In genomic region chr1:238061967-238062613, GRCh38 we compare ENCODE assay signal across 12 cellular contexts.
DNase-seq lines count a peak whose midpoint lies in the region; ATAC-seq and TF ChIP-seq lines count a peak whose summit lies in the region.
"Had no signal": no experiment of that assay in that cellular context is flagged by ENCODE, and none has a peak within 500 bp of the region (broad histone marks: within the 10 kb centered on the region; RNA-seq: fewer than 3 reads in every experiment).

No MANE protein-coding gene starts in this region.

- H3K4me1 ChIP-seq in ACC112 (ENCODE audit: control insufficient read depth, insufficient read depth, low read length, unreplicated experiment): peaks cover 9% of the 10 kb centered on the region
- no peaks in the 10 kb centered on the region for H3K4me1 ChIP-seq in GM23248 (ENCODE audit: insufficient read depth)
- H3K4me1 ChIP-seq: A549 had no signal

- ATAC-seq in GM21390 (IDR thresholded peaks at IDR 0.05; ENCODE audit: unreplicated experiment): peak; percentile 66
- peak; percentile 61 for ATAC-seq in HG03571 (IDR thresholded peaks at IDR 0.05; ENCODE audit: unreplicated experiment)
- ATAC-seq in GM18873 (IDR thresholded peaks at IDR 0.05; ENCODE audit: low FRiP score, unreplicated experiment): no peak
- ATAC-seq: A549 had no signal

- no peak overlapping the region for H3K9ac ChIP-seq in GM23248

- H3K4me3 Mint-ChIP-seq in activated T-helper 1 cell treated with anti-CD3 and anti-CD28 coated beads, Interleukin-12 subunit alpha, Interleukin-12 subunit beta, Interleukin-2, Interleukin-4 antibody, amounts not matched to agents 30 ng/mL and 10 ng/mL and 1 ng/mL, durations not matched to agents 14 hours and 24 hours and 36 hours: no peak overlapping the region
- H3K4me3 Mint-ChIP-seq: T-helper 1 cell treated with Interleukin-12 subunit alpha and Interleukin-12 subunit beta and Interleukin-4 antibody, amounts not matched to agents 30 μg/mL and 1 μg/mL, for 36 hours had no signal

- WGBS in GM23248 (ENCODE audit: low coverage in 1 of 2, low lambda C conversion rate in 2 of 2, missing lambda C conversion rate in 2 of 2), 2 experiments: 26 to 29% methylated on average over 3 of the region's 3 CpGs

- H3K9me3 Mint-ChIP-seq in activated T-helper 1 cell treated with anti-CD3 and anti-CD28 coated beads, Interleukin-12 subunit alpha, Interleukin-12 subunit beta, Interleukin-2, Interleukin-4 antibody, amounts not matched to agents 30 ng/mL and 10 ng/mL and 1 ng/mL, durations not matched to agents 14 hours and 24 hours and 36 hours: peaks cover 5% of the 10 kb centered on the region

- H3K9me2 ChIP-seq in GM23248 (ENCODE audit: insufficient read depth): no peaks in the 10 kb centered on the region

- no peak for TF ChIP-seq CTCF in choroid plexus epithelial cell (conservative IDR thresholded peaks at IDR 0.05; ENCODE audit: low read depth, low read length)

- no peaks in the 10 kb centered on the region for H3K9me3 ChIP-seq in GM23248 (ENCODE audit: low read depth)
- H3K9me3 ChIP-seq: A549 had no signal

- H3K4me3 ChIP-seq in ACC112 (ENCODE audit: low read depth, low read length) (peak overlapping the region; percentile 30), choroid plexus epithelial cell (ENCODE audit: low read depth, low read length) (no peak overlapping the region), GM23248 (no peak overlapping the region)
- H3K4me3 ChIP-seq: A549 had no signal

- H4K20me1 ChIP-seq in GM23248 (ENCODE audit: insufficient read depth): no peaks in the 10 kb centered on the region

- H3K27me3 Mint-ChIP-seq in activated T-helper 1 cell treated with anti-CD3 and anti-CD28 coated beads, Interleukin-12 subunit alpha, Interleukin-12 subunit beta, Interleukin-2, Interleukin-4 antibody, amounts not matched to agents 30 ng/mL and 10 ng/mL and 1 ng/mL, durations not matched to agents 14 hours and 24 hours and 36 hours (ENCODE audit: insufficient read depth): no peaks in the 10 kb centered on the region

- H3K4me2 ChIP-seq in GM23248 (ENCODE audit: unreplicated experiment): no peak overlapping the region
- H3K4me2 ChIP-seq: A549 had no signal

- H2AFZ ChIP-seq in ACC112 (ENCODE audit: low read length, unreplicated experiment) (no peak overlapping the region), GM23248 (no peak overlapping the region)

- no peak overlapping the region for H3K27ac Mint-ChIP-seq in activated T-helper 1 cell treated with anti-CD3 and anti-CD28 coated beads, Interleukin-12 subunit alpha, Interleukin-12 subunit beta, Interleukin-2, Interleukin-4 antibody, amounts not matched to agents 30 ng/mL and 10 ng/mL and 1 ng/mL, durations not matched to agents 14 hours and 24 hours and 36 hours
- H3K27ac Mint-ChIP-seq: T-helper 1 cell treated with Interleukin-12 subunit alpha and Interleukin-12 subunit beta and Interleukin-4 antibody, amounts not matched to agents 30 μg/mL and 1 μg/mL, for 36 hours had no signal

- no peaks in the 10 kb centered on the region for H3F3A ChIP-seq in GM23248 (ENCODE audit: insufficient read depth)

- no peaks in the 10 kb centered on the region for H3K79me2 ChIP-seq in ACC112 (ENCODE audit: control insufficient read depth, insufficient read depth, low read length, unreplicated experiment)
- no peaks in the 10 kb centered on the region for H3K79me2 ChIP-seq in GM23248 (ENCODE audit: insufficient read depth)

- in situ Hi-C loops in GM23248 (cut with MboI): no loop called here

- intact Hi-C loops in activated T-helper 1 cell treated with anti-CD3 and anti-CD28 coated beads, Interleukin-12 subunit alpha, Interleukin-12 subunit beta, Interleukin-2, Interleukin-4 antibody, amounts not matched to agents 30 ng/mL and 10 ng/mL and 1 ng/mL, durations not matched to agents 14 hours and 24 hours and 36 hours (cut with micrococcal nuclease): no loop called here

- H3K27ac ChIP-seq in ACC112 (ENCODE audit: low read depth, low read length) (peak overlapping the region; percentile 78), GM23248 (no peak overlapping the region)
- H3K27ac ChIP-seq: A549 had no signal

- H3K36me3 ChIP-seq in ACC112 (ENCODE audit: insufficient read depth, low read length) (no peaks in the 10 kb centered on the region), GM23248 (ENCODE audit: low read depth) (no peaks in the 10 kb centered on the region)

- H3K27me3 ChIP-seq in ACC112 (ENCODE audit: insufficient read depth, low read length) (no peaks in the 10 kb centered on the region), GM23248 (replicated peaks; ENCODE audit: insufficient read depth) (no peaks in the 10 kb centered on the region)

- peak; percentile 11 for DNase-seq in choroid plexus epithelial cell (ENCODE audit: low read depth)
- no peak for DNase-seq in GM23248
- DNase-seq in activated T-helper 1 cell treated with anti-CD3 and anti-CD28 coated beads, Interleukin-12 subunit alpha, Interleukin-12 subunit beta, Interleukin-2, Interleukin-4 antibody, amounts not matched to agents 30 ng/mL and 10 ng/mL and 1 ng/mL, durations not matched to agents 14 hours and 24 hours and 36 hours (ENCODE audit: low spot score): no peak
- no peak for DNase-seq in activated CD4-positive, alpha-beta T cell treated with anti-CD3 and anti-CD28 coated beads for 4 hours
- DNase-seq: activated T-cell treated with anti-CD3 and anti-CD28 coated beads, Interleukin-2, amount 50 U/mL, for 1 hour; retina had no signal

- no peaks in the 10 kb centered on the region for H3K36me3 Mint-ChIP-seq in activated T-helper 1 cell treated with anti-CD3 and anti-CD28 coated beads, Interleukin-12 subunit alpha, Interleukin-12 subunit beta, Interleukin-2, Interleukin-4 antibody, amounts not matched to agents 30 ng/mL and 10 ng/mL and 1 ng/mL, durations not matched to agents 14 hours and 24 hours and 36 hours (ENCODE audit: low read depth)

- H3K4me1 Mint-ChIP-seq in activated T-helper 1 cell treated with anti-CD3 and anti-CD28 coated beads, Interleukin-12 subunit alpha, Interleukin-12 subunit beta, Interleukin-2, Interleukin-4 antibody, amounts not matched to agents 30 ng/mL and 10 ng/mL and 1 ng/mL, durations not matched to agents 14 hours and 24 hours and 36 hours (ENCODE audit: low read depth): no peaks in the 10 kb centered on the region
